ENCODE assay signal across 8 cellular contexts in genomic region chr4:174358823-174359222, GRCh38.
DNase-seq lines count a peak whose midpoint lies in the region; ATAC-seq and TF ChIP-seq lines count a peak whose summit lies in the region.

No MANE protein-coding gene starts in this region.

- H3K4me3 Mint-ChIP-seq in activated T-helper 1 cell treated with anti-CD3 and anti-CD28 coated beads, Interleukin-12 subunit alpha, Interleukin-12 subunit beta, Interleukin-2, Interleukin-4 antibody, amounts not matched to agents 30 ng/mL and 10 ng/mL and 1 ng/mL, durations not matched to agents 14 hours and 24 hours and 36 hours: no peak overlapping the region

- TF ChIP-seq POLR2A in vagina (IDR thresholded peaks at IDR 0.05): no peak
- no peak for TF ChIP-seq POLR2A in Peyer's patch (IDR thresholded peaks at IDR 0.05)

- H3K27ac Mint-ChIP-seq in activated T-helper 1 cell treated with anti-CD3 and anti-CD28 coated beads, Interleukin-12 subunit alpha, Interleukin-12 subunit beta, Interleukin-2, Interleukin-4 antibody, amounts not matched to agents 30 ng/mL and 10 ng/mL and 1 ng/mL, durations not matched to agents 14 hours and 24 hours and 36 hours: peak overlapping the region; percentile 84

- H3K4me1 ChIP-seq in vagina: no peaks in the 10 kb centered on the region
- H3K4me1 ChIP-seq in Peyer's patch: no peaks in the 10 kb centered on the region
- no peaks in the 10 kb centered on the region for H3K4me1 ChIP-seq in psoas muscle

- H3K9me3 ChIP-seq in vagina (no peaks in the 10 kb centered on the region), Peyer's patch (no peaks in the 10 kb centered on the region), psoas muscle (no peaks in the 10 kb centered on the region)

- peaks cover 13% of the 10 kb centered on the region for H3K27me3 Mint-ChIP-seq in activated T-helper 1 cell treated with anti-CD3 and anti-CD28 coated beads, Interleukin-12 subunit alpha, Interleukin-12 subunit beta, Interleukin-2, Interleukin-4 antibody, amounts not matched to agents 30 ng/mL and 10 ng/mL and 1 ng/mL, durations not matched to agents 14 hours and 24 hours and 36 hours (ENCODE audit: insufficient read depth)

- 83 to 94% (median 89%) methylated on average over 1 of the region's 1 CpG for WGBS in psoas muscle, 3 donors

- intact Hi-C loops in activated T-helper 1 cell treated with anti-CD3 and anti-CD28 coated beads, Interleukin-12 subunit alpha, Interleukin-12 subunit beta, Interleukin-2, Interleukin-4 antibody, amounts not matched to agents 30 ng/mL and 10 ng/mL and 1 ng/mL, durations not matched to agents 14 hours and 24 hours and 36 hours (cut with micrococcal nuclease): loop anchor here (1.0 to 5.0 kb wide), 4 partner anchors 76 to 1963 kb away; partner anchors contain the start of genes CEP44, FBXO8 and HPGD
- intact Hi-C loops in vagina (cut with DNase I) (no loop called here), psoas muscle (cut with DNase I) (no loop called here)

- TF ChIP-seq CTCF in AG09309 (IDR thresholded peaks at IDR 0.05; ENCODE audit: control insufficient read depth, insufficient read depth, low read depth, low read length, missing control alignments) (no peak), vagina (IDR thresholded peaks at IDR 0.05) (no peak), Peyer's patch (IDR thresholded peaks at IDR 0.05) (no peak), psoas muscle (IDR thresholded peaks at IDR 0.05) (no peak)

- H3K4me1 Mint-ChIP-seq in activated T-helper 1 cell treated with anti-CD3 and anti-CD28 coated beads, Interleukin-12 subunit alpha, Interleukin-12 subunit beta, Interleukin-2, Interleukin-4 antibody, amounts not matched to agents 30 ng/mL and 10 ng/mL and 1 ng/mL, durations not matched to agents 14 hours and 24 hours and 36 hours (ENCODE audit: low read depth): peaks cover 26% of the 10 kb centered on the region

- H3K27ac ChIP-seq in vagina: no peak overlapping the region
- no peak overlapping the region for H3K27ac ChIP-seq in Peyer's patch
- no peak overlapping the region for H3K27ac ChIP-seq in psoas muscle

- ATAC-seq in HG03103 (IDR thresholded peaks at IDR 0.05; ENCODE audit: low read depth, unreplicated experiment) (peak; percentile 98), psoas muscle (no peak)

- no peaks in the 10 kb centered on the region for H3K36me3 ChIP-seq in vagina
- H3K36me3 ChIP-seq in Peyer's patch: no peaks in the 10 kb centered on the region
- no peaks in the 10 kb centered on the region for H3K36me3 ChIP-seq in psoas muscle (ENCODE audit: insufficient read depth in 1 of 2, low read depth in 1 of 2)

- no peaks in the 10 kb centered on the region for H3K36me3 Mint-ChIP-seq in activated T-helper 1 cell treated with anti-CD3 and anti-CD28 coated beads, Interleukin-12 subunit alpha, Interleukin-12 subunit beta, Interleukin-2, Interleukin-4 antibody, amounts not matched to agents 30 ng/mL and 10 ng/mL and 1 ng/mL, durations not matched to agents 14 hours and 24 hours and 36 hours (ENCODE audit: low read depth)

- DNase-seq in AG09309 (ENCODE audit: low read depth) (peak; percentile 5), GM19240 (ENCODE audit: insufficient read length, low spot score) (peak; percentile 12), vagina (ENCODE audit: extremely low spot score in 2 of 2) (no peak), NCI-H345 treated with DMSO at 0.1 percent for 48 hours (lab: John Stamatoyannopoulos, UW; ENCODE audit: unreplicated experiment) (no peak), Peyer's patch (no peak), psoas muscle (no peak)
- DNase-seq in activated T-helper 1 cell treated with anti-CD3 and anti-CD28 coated beads, Interleukin-12 subunit alpha, Interleukin-12 subunit beta, Interleukin-2, Interleukin-4 antibody, amounts not matched to agents 30 ng/mL and 10 ng/mL and 1 ng/mL, durations not matched to agents 14 hours and 24 hours and 36 hours (ENCODE audit: low spot score): peak; percentile 22

- no peaks in the 10 kb centered on the region for H3K9me3 Mint-ChIP-seq in activated T-helper 1 cell treated with anti-CD3 and anti-CD28 coated beads, Interleukin-12 subunit alpha, Interleukin-12 subunit beta, Interleukin-2, Interleukin-4 antibody, amounts not matched to agents 30 ng/mL and 10 ng/mL and 1 ng/mL, durations not matched to agents 14 hours and 24 hours and 36 hours

- H3K27me3 ChIP-seq in vagina (no peaks in the 10 kb centered on the region), Peyer's patch (no peaks in the 10 kb centered on the region), psoas muscle (ENCODE audit: insufficient read depth in 3 of 3, low read length in 2 of 3) (no peaks in the 10 kb centered on the region)

- H3K4me3 ChIP-seq in AG09309 (ENCODE audit: control insufficient read depth, low read depth, low read length) (no peak overlapping the region), vagina (no peak overlapping the region), Peyer's patch (no peak overlapping the region), psoas muscle (no peak overlapping the region)

Comparison
In these comparisons a context has a peak if more than half of its experiments do, and no peak if none do; other contexts are left out.
1. DNase-seq: peak in AG09309 (single experiment), GM19240 (single experiment) and activated T-helper 1 cell treated with anti-CD3 and anti-CD28 coated beads, Interleukin-12 subunit alpha, Interleukin-12 subunit beta, Interleukin-2, Interleukin-4 antibody, amounts not matched to agents 30 ng/mL and 10 ng/mL and 1 ng/mL, durations not matched to agents 14 hours and 24 hours and 36 hours (single experiment); none in vagina (0 of 2), NCI-H345 treated with DMSO at 0.1 percent for 48 hours (single experiment), Peyer's patch (0 of 3) and psoas muscle (0 of 2).